ENCODE assay signal across 8 cellular contexts in genomic region chr6:26240157-26240980, GRCh38.
A peak's percentile ranks its signal among the peaks of the same experiment; 100 is the strongest.
DNase-seq lines count a peak whose midpoint lies in the region; ATAC-seq and TF ChIP-seq lines count a peak whose summit lies in the region.

No MANE protein-coding gene starts in this region.

- H3K36me3 ChIP-seq in neutrophil (no peaks in the 10 kb centered on the region), urinary bladder (ENCODE audit: insufficient read depth) (no peaks in the 10 kb centered on the region), SJCRH30 (no peaks in the 10 kb centered on the region)

- no peak for TF ChIP-seq CTCF in AG04450 (IDR thresholded peaks at IDR 0.05; ENCODE audit: low read depth, low read length)
- TF ChIP-seq CTCF in neutrophil (IDR thresholded peaks at IDR 0.05): no peak

- ATAC-seq in HG03457 (IDR thresholded peaks at IDR 0.05; ENCODE audit: unreplicated experiment): peak; percentile 44

- peak overlapping the region; percentile 98 for H3K27ac ChIP-seq in AG04450 (ENCODE audit: low read depth, low read length)
- H3K27ac ChIP-seq in neutrophil: peak overlapping the region; percentile 90
- H3K27ac ChIP-seq in urinary bladder (ENCODE audit: low read depth): peak overlapping the region; percentile 34
- no peak overlapping the region for H3K27ac ChIP-seq in SJCRH30

- under 1% methylated on average over 48 of the region's 48 CpGs for WGBS in urinary bladder

- peak overlapping the region; percentile 77 for H3K4me3 ChIP-seq in AG04450 (ENCODE audit: low read depth, low read length)
- peak overlapping the region; percentile 70 to 90 for H3K4me3 ChIP-seq in neutrophil (ENCODE audit: low read depth in 1 of 2, low read length in 1 of 2)
- H3K4me3 ChIP-seq in urinary bladder (ENCODE audit: low read depth, low read length): peak overlapping the region; percentile 26
- H3K4me3 ChIP-seq in SJCRH30: no peak overlapping the region

- H3K9me3 ChIP-seq in AG04450 (ENCODE audit: control insufficient read depth, insufficient read depth, low read length) (no peaks in the 10 kb centered on the region; the same call in 1 of the 2 replicates), neutrophil (no peaks in the 10 kb centered on the region), SJCRH30 (replicated peaks) (no peaks in the 10 kb centered on the region)

- peak; percentile 99 for TF ChIP-seq POLR2A in GM19193 (IDR thresholded peaks at IDR 0.05; ENCODE audit: extremely low read depth, insufficient read depth, insufficient read length)

- H3K27me3 ChIP-seq in AG04450 (ENCODE audit: control insufficient read depth, insufficient read depth, low read length) (no peaks in the 10 kb centered on the region), neutrophil (no peaks in the 10 kb centered on the region), SJCRH30 (no peaks in the 10 kb centered on the region)

- POLR2A ChIA-PET in AG04450 (lab: Yijun Ruan, JAX): interaction anchor here (0.8 to 2.5 kb wide), 3 partner anchors 10 to 31 kb away, joined by 3 to 25 read pairs (median 4); a partner anchor contains a TSS

- no peak for DNase-seq in AG04450 (ENCODE audit: low read depth, low spot score)
- DNase-seq in activated T-cell treated with anti-CD3 and anti-CD28 coated beads for 24 hours (ENCODE audit: low read depth): peak; percentile 69
- peak; percentile 72 for DNase-seq in fibroblast of gingiva (ENCODE audit: low read depth)
- DNase-seq in SJCRH30: no peak

- peaks cover 22 to 25% of the 10 kb centered on the region in 2 experiments for H3K4me1 ChIP-seq in neutrophil (ENCODE audit: control insufficient read depth in 1 of 2, insufficient read depth in 1 of 2, low read depth in 1 of 2, low read length in 1 of 2)
- H3K4me1 ChIP-seq in urinary bladder (ENCODE audit: insufficient read depth): no peaks in the 10 kb centered on the region
- no peaks in the 10 kb centered on the region for H3K4me1 ChIP-seq in SJCRH30

- CTCF ChIA-PET in AG04450 (lab: Charles Lee): no interaction called here

Comparison
In these comparisons a context has a peak if more than half of its experiments do, and no peak if none do; other contexts are left out.
1. DNase-seq: peak in activated T-cell treated with anti-CD3 and anti-CD28 coated beads for 24 hours (single experiment) and fibroblast of gingiva (single experiment); none in AG04450 (single experiment) and SJCRH30 (0 of 2).